Comparison of ENCODE assay signal across 19 cellular contexts in the genomic region with DNA sequence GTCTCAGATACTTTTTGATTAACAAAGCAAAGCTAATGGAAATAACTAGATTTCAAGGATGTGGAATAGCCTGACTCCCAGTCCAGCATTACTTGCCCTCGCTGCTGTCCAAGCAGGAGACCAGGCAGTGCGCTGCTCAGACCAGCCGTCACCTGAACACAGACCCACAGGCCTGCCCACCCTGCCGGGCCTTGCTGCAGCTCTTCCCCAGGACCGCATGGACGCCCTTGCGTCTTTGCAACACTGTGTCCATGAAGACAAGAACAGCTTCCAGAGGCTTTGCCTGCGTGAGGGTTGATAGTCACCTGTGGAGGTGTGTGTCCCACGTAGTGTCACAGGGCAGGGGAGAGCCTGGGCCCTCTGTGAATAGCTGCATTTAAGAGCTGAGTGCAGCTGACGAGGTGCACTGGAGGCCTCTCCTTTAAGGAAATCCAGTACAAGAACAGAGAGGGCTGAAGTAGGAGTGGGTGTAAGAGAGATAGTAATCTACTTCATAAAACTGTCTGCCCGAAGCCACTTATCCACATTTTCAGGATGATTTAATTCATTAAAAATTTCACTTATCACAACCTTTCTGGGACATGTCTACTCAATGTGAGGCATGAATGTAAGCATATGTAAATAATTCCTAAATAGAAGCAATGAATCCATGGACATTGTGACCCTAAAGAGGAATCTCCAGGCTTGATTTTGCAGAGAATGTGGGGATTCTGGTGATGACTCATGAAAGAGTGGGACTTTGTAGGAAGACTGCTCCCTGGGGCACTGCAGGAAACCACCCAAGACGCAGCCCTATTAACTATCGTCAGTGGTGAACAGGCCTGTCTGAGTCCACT.
DNase-seq lines count a peak whose midpoint lies in the region; ATAC-seq and TF ChIP-seq lines count a peak whose summit lies in the region.
"Had no signal": no experiment of that assay in that cellular context is flagged by ENCODE, and none has a peak within 500 bp of the region (broad histone marks: within the 10 kb centered on the region; RNA-seq: fewer than 3 reads in every experiment).

No MANE protein-coding gene starts in this region.

- H3K4me2 ChIP-seq in hepatocyte = peak overlapping the region; percentile 5

- H3K9me3 ChIP-seq in SJSA1 (replicated peaks) = peaks cover 4% of the 10 kb centered on the region; the same call in 1 of the 2 replicates
- no peaks in the 10 kb centered on the region for H3K9me3 ChIP-seq in hepatocyte (ENCODE audit: low read depth)
- no peaks in the 10 kb centered on the region for H3K9me3 ChIP-seq in thyroid gland
- H3K9me3 ChIP-seq in colonic mucosa = no peaks in the 10 kb centered on the region
- H3K9me3 ChIP-seq: gastroesophageal sphincter, right lobe of liver had no signal

- H3K79me2 ChIP-seq in hepatocyte = no peaks in the 10 kb centered on the region

- peaks cover 52% of the 10 kb centered on the region for H3K4me1 ChIP-seq in SJSA1 (replicated peaks)
- H3K4me1 ChIP-seq in hepatocyte (ENCODE audit: insufficient read depth) = peaks cover 31% of the 10 kb centered on the region
- H3K4me1 ChIP-seq in thyroid gland = peaks cover 45 to 63% of the 10 kb centered on the region in 2 donors
- peaks cover 4% of the 10 kb centered on the region for H3K4me1 ChIP-seq in colonic mucosa

- no peak overlapping the region for H2AFZ ChIP-seq in hepatocyte

- no peaks in the 10 kb centered on the region for H4K20me1 ChIP-seq in hepatocyte (ENCODE audit: insufficient read depth, poor library complexity, severe bottlenecking)

- peak overlapping the region; percentile 35 for H3K4me3 ChIP-seq in SJSA1
- no peak overlapping the region for H3K4me3 ChIP-seq in hepatocyte
- H3K4me3 ChIP-seq in thyroid gland (replicated peaks in 1 of 3) = no peak overlapping the region
- no peak overlapping the region for H3K4me3 ChIP-seq in colonic mucosa
- H3K4me3 ChIP-seq: gastroesophageal sphincter, right lobe of liver had no signal

- H3K9ac ChIP-seq in colonic mucosa (ENCODE audit: low read depth in 2 of 2, low read length in 2 of 2) = no peak overlapping the region

- H3K9me3 Mint-ChIP-seq in stimulated activated memory B cell treated with anti-CD40 and anti-IgM and Interleukin-4, amounts not matched to agents 10 μg/mL and 1 μg/mL and 100 μg/mL, for 72 hours = no peaks in the 10 kb centered on the region
- H3K9me3 Mint-ChIP-seq: stimulated activated naive CD8-positive, alpha-beta T cell treated with anti-CD3 and anti-CD28 coated beads, Interleukin-15, Interleukin-2, amounts not matched to agents 100 ng/mL and 50 ng/mL, for 24 hours had no signal

- 63% methylated on average over 13 of the region's 13 CpGs for WGBS in hepatocyte (ENCODE audit: low lambda C conversion rate, missing lambda C conversion rate)
- 81 to 90% methylated on average over 13 of the region's 13 CpGs for WGBS in thyroid gland, 2 donors

- no peak for TF ChIP-seq CTCF in hepatocyte (IDR thresholded peaks at IDR 0.05; ENCODE audit: poor library complexity)
- no peak for TF ChIP-seq CTCF in thyroid gland (IDR thresholded peaks at IDR 0.05)
- no peak for TF ChIP-seq CTCF in colonic mucosa (IDR thresholded peaks at IDR 0.05)

- intact Hi-C loops in thyroid gland (cut with DNase I) (no loop called here), colonic mucosa (cut with DNase I) (no loop called here)

- no peak for TF ChIP-seq POLR2A in thyroid gland (IDR thresholded peaks at IDR 0.05)

- H3K9me2 ChIP-seq in hepatocyte (replicated peaks; ENCODE audit: insufficient read depth) = no peaks in the 10 kb centered on the region

- peaks cover 22% of the 10 kb centered on the region for H3K4me1 Mint-ChIP-seq in stimulated activated memory B cell treated with anti-CD40 and anti-IgM and Interleukin-4, amounts not matched to agents 10 μg/mL and 1 μg/mL and 100 μg/mL, for 72 hours

- H3K27me3 Mint-ChIP-seq in stimulated activated memory B cell treated with anti-CD40 and anti-IgM and Interleukin-4, amounts not matched to agents 10 μg/mL and 1 μg/mL and 100 μg/mL, for 72 hours = peaks cover 8% of the 10 kb centered on the region
- H3K27me3 Mint-ChIP-seq: activated CD4-positive, alpha-beta memory T cell treated with anti-CD3 and anti-CD28 coated beads for 36 hours; stimulated activated naive CD8-positive, alpha-beta T cell treated with anti-CD3 and anti-CD28 coated beads, Interleukin-15, Interleukin-2, amounts not matched to agents 100 ng/mL and 50 ng/mL, for 24 hours had no signal

- H3K27ac ChIP-seq in SJSA1 = peak overlapping the region; percentile 92
- H3K27ac ChIP-seq in hepatocyte = peak overlapping the region; percentile 73
- H3K27ac ChIP-seq in thyroid gland = peak overlapping the region; percentile 62 to 98 (median 93)
- no peak overlapping the region for H3K27ac ChIP-seq in colonic mucosa
- H3K27ac ChIP-seq: gastroesophageal sphincter, right lobe of liver had no signal

- no peak overlapping the region for H3K27ac Mint-ChIP-seq in stimulated activated memory B cell treated with anti-CD40 and anti-IgM and Interleukin-4, amounts not matched to agents 10 μg/mL and 1 μg/mL and 100 μg/mL, for 72 hours
- H3K27ac Mint-ChIP-seq: activated CD4-positive, alpha-beta memory T cell treated with anti-CD3 and anti-CD28 coated beads for 36 hours; CD8-positive, alpha-beta T cell; stimulated activated naive CD8-positive, alpha-beta T cell treated with anti-CD3 and anti-CD28 coated beads, Interleukin-15, Interleukin-2, amounts not matched to agents 100 ng/mL and 50 ng/mL, for 24 hours had no signal

- no peak overlapping the region for H3K4me3 Mint-ChIP-seq in stimulated activated memory B cell treated with anti-CD40 and anti-IgM and Interleukin-4, amounts not matched to agents 10 μg/mL and 1 μg/mL and 100 μg/mL, for 72 hours
- H3K4me3 Mint-ChIP-seq: activated CD4-positive, alpha-beta memory T cell treated with anti-CD3 and anti-CD28 coated beads for 36 hours; CD8-positive, alpha-beta T cell; stimulated activated naive CD8-positive, alpha-beta T cell treated with anti-CD3 and anti-CD28 coated beads, Interleukin-15, Interleukin-2, amounts not matched to agents 100 ng/mL and 50 ng/mL, for 24 hours had no signal

- peaks cover 14% of the 10 kb centered on the region for H3K36me3 ChIP-seq in SJSA1
- no peaks in the 10 kb centered on the region for H3K36me3 ChIP-seq in hepatocyte (replicated peaks; ENCODE audit: insufficient read depth, low read depth)
- no peaks in the 10 kb centered on the region for H3K36me3 ChIP-seq in thyroid gland
- no peaks in the 10 kb centered on the region for H3K36me3 ChIP-seq in colonic mucosa
- H3K36me3 ChIP-seq: gastroesophageal sphincter, right lobe of liver had no signal

- no peak for ATAC-seq in stimulated activated memory B cell treated with anti-CD40 and anti-IgM and Interleukin-4, amounts not matched to agents 10 μg/mL and 1 μg/mL and 100 μg/mL, for 72 hours
- ATAC-seq: CD8-positive, alpha-beta T cell; gastroesophageal sphincter; HepG2; right lobe of liver; Right ventricle myocardium inferior had no signal

- H3K36me3 Mint-ChIP-seq in stimulated activated memory B cell treated with anti-CD40 and anti-IgM and Interleukin-4, amounts not matched to agents 10 μg/mL and 1 μg/mL and 100 μg/mL, for 72 hours = no peaks in the 10 kb centered on the region
- H3K36me3 Mint-ChIP-seq: activated CD4-positive, alpha-beta memory T cell treated with anti-CD3 and anti-CD28 coated beads for 36 hours; CD8-positive, alpha-beta T cell; naive B cell had no signal

- H3K27me3 ChIP-seq in SJSA1 (replicated peaks) = no peaks in the 10 kb centered on the region
- H3K27me3 ChIP-seq in hepatocyte = no peaks in the 10 kb centered on the region
- H3K27me3 ChIP-seq in thyroid gland = no peaks in the 10 kb centered on the region
- no peaks in the 10 kb centered on the region for H3K27me3 ChIP-seq in colonic mucosa
- H3K27me3 ChIP-seq: gastroesophageal sphincter, right lobe of liver had no signal

- DNase-seq in GM04504 (ENCODE audit: low read depth) (peak; percentile 14), SJSA1 (ENCODE audit: low read depth in 1 of 2, low spot score in 2 of 2) (peak; percentile 93 to 97), hepatocyte (ENCODE audit: low spot score) (peak; percentile 58), thyroid gland (no peak), colonic mucosa (no peak), AML-193 (lab: John Stamatoyannopoulos, UW) (no peak), NCI-H1417 (lab: John Stamatoyannopoulos, UW) (no peak)
- DNase-seq: activated CD4-positive, alpha-beta memory T cell treated with anti-CD3 and anti-CD28 coated beads for 36 hours; CD8-positive, alpha-beta T cell; effector CD8-positive, alpha-beta T cell; naive B cell; NCI-H1436; NCI-H774 had no signal

Comparison
In these comparisons a context has a peak if more than half of its experiments do, and no peak if none do; other contexts are left out.
1. DNase-seq: peak in GM04504 (single experiment), SJSA1 (2 of 2) and hepatocyte (single experiment); none in thyroid gland (0 of 2), colonic mucosa (single experiment), AML-193 (0 of 2) and NCI-H1417 (0 of 3).